Comparison of ENCODE assay signal across 10 cellular contexts in genomic region chr13:65966991-65967451, GRCh38.
DNase-seq lines count a peak whose midpoint lies in the region; ATAC-seq and TF ChIP-seq lines count a peak whose summit lies in the region.
"Had no signal": no experiment of that assay in that cellular context is flagged by ENCODE, and none has a peak within 500 bp of the region (broad histone marks: within the 10 kb centered on the region; RNA-seq: fewer than 3 reads in every experiment).

No MANE protein-coding gene starts in this region.

- H3K27ac ChIP-seq in MM.1S (ENCODE audit: low read length) = no peak overlapping the region
- H3K27ac ChIP-seq: upper lobe of left lung had no signal

- intact Hi-C loops in head of caudate nucleus (cut with DNase I) = no loop called here

- in situ Hi-C loops in astrocyte of the cerebellum (cut with HindIII; ENCODE audit: low sequenced_read_pairs) = no loop called here

- no peaks in the 10 kb centered on the region for H3K36me3 ChIP-seq in MM.1S (replicated peaks; ENCODE audit: insufficient read depth, low read length)
- H3K36me3 ChIP-seq: upper lobe of left lung had no signal

- H3K4me3 ChIP-seq in MM.1S (ENCODE audit: low read length) = no peak overlapping the region
- no peak overlapping the region for H3K4me3 ChIP-seq in astrocyte of the cerebellum (ENCODE audit: low read depth, low read length)
- H3K4me3 ChIP-seq: upper lobe of left lung had no signal

- no peak overlapping the region for H2AFZ ChIP-seq in MM.1S (ENCODE audit: low read length)

- H3K4me2 ChIP-seq in MM.1S (ENCODE audit: low read depth, low read length) = no peak overlapping the region

- H4K20me1 ChIP-seq in MM.1S (ENCODE audit: insufficient read depth, low read length) = no peaks in the 10 kb centered on the region

- no peak overlapping the region for H3K9ac ChIP-seq in MM.1S (ENCODE audit: low read length)

- 0 out of 3 replicates have a peak, but pooled peaks have one; percentile 26 for TF ChIP-seq CTCF in GM12872 (IDR thresholded peaks at IDR 0.05; ENCODE audit: insufficient read depth, low read depth, low read length)
- peak; percentile 4; the same call in 1 of the 2 replicates for TF ChIP-seq CTCF in MM.1S (IDR thresholded peaks at IDR 0.05; ENCODE audit: low read length)
- TF ChIP-seq CTCF in astrocyte of the cerebellum (IDR thresholded peaks at IDR 0.05; ENCODE audit: low read depth, low read length, missing control alignments) = peak; percentile 34

- ATAC-seq in GM19452 (IDR thresholded peaks at IDR 0.05; ENCODE audit: unreplicated experiment) = no peak
- ATAC-seq: activated CD8-positive, alpha-beta memory T cell treated with anti-CD3 and anti-CD28 coated beads, Interleukin-2, amount 10 ng/mL, durations not matched to agents 7 days and 5 days had no signal

- no peaks in the 10 kb centered on the region for H3K79me2 ChIP-seq in MM.1S (ENCODE audit: low read length)

- H3K9me3 ChIP-seq in MM.1S (replicated peaks; ENCODE audit: insufficient read depth, low read length) = no peaks in the 10 kb centered on the region
- H3K9me3 ChIP-seq: upper lobe of left lung had no signal

- H3K27me3 ChIP-seq in MM.1S (replicated peaks; ENCODE audit: insufficient read depth, low read length) = no peaks in the 10 kb centered on the region
- H3K27me3 ChIP-seq: upper lobe of left lung had no signal

- no peak for DNase-seq in MM.1S
- DNase-seq in astrocyte of the cerebellum (ENCODE audit: low read depth) = peak; percentile 6
- DNase-seq in myocyte (ENCODE audit: low read depth) = peak; percentile 25
- no peak for DNase-seq in head of caudate nucleus
- DNase-seq in stimulated activated CD8-positive, alpha-beta memory T cell treated with anti-CD3 and anti-CD28 coated beads, Interleukin-4, amount 100 ng/mL, for 48 hours = no peak
- DNase-seq in activated CD4-positive, alpha-beta T cell treated with anti-CD3 and anti-CD28 coated beads, Interleukin-2, amount 50 U/mL, for 48 hours = no peak
- DNase-seq: activated CD8-positive, alpha-beta memory T cell treated with anti-CD3 and anti-CD28 coated beads, Interleukin-2, amount 10 ng/mL, durations not matched to agents 7 days and 5 days; upper lobe of left lung had no signal

- no peaks in the 10 kb centered on the region for H3F3A ChIP-seq in MM.1S (ENCODE audit: insufficient read depth, low read length)

- H3K4me1 ChIP-seq in MM.1S (ENCODE audit: low read length) = no peaks in the 10 kb centered on the region
- H3K4me1 ChIP-seq: upper lobe of left lung had no signal

- H3K9me2 ChIP-seq in MM.1S (replicated peaks; ENCODE audit: insufficient read depth, low read length) = no peaks in the 10 kb centered on the region

Comparison
In these comparisons a context has a peak if more than half of its experiments do, and no peak if none do; other contexts are left out.
1. DNase-seq: peak in astrocyte of the cerebellum (single experiment) and myocyte (single experiment); none in MM.1S (single experiment), head of caudate nucleus (0 of 42), stimulated activated CD8-positive, alpha-beta memory T cell treated with anti-CD3 and anti-CD28 coated beads, Interleukin-4, amount 100 ng/mL, for 48 hours (single experiment) and activated CD4-positive, alpha-beta T cell treated with anti-CD3 and anti-CD28 coated beads, Interleukin-2, amount 50 U/mL, for 48 hours (0 of 2).
2. Peak in every context shown above with its lines, with median percentiles within 50 percentile points of each other: CTCF ChIP-seq.